Comparison of ENCODE assay signal across 25 cellular contexts in genomic region chr3:153050978-153051377, GRCh38.
DNase-seq lines count a peak whose midpoint lies in the region; ATAC-seq, FAIRE-seq and TF ChIP-seq lines count a peak whose summit lies in the region.
"Had no signal": no experiment of that assay in that cellular context is flagged by ENCODE, and none has a peak within 500 bp of the region (broad histone marks: within the 10 kb centered on the region; RNA-seq: fewer than 3 reads in every experiment).

No MANE protein-coding gene starts in this region.

- intact Hi-C loops in dorsolateral prefrontal cortex (cut with DNase I): loop anchor here in 1 of 2 donors (10.0 kb wide), 1 partner anchor 714 kb away; no protein-coding TSS in a partner anchor

- no peak overlapping the region for H2BK5ac ChIP-seq in mesenchymal stem cell (ENCODE audit: low read depth, low read length, poor library complexity, severe bottlenecking)

- H3K4me1 ChIP-seq in KMS-11 (ENCODE audit: low read depth, poor library complexity, severe bottlenecking) (peaks cover 50% of the 10 kb centered on the region), mesenchymal stem cell (ENCODE audit: control insufficient read depth, insufficient read depth, low read depth, low read length) (peaks cover 3% of the 10 kb centered on the region)
- H3K4me1 ChIP-seq: tibial nerve had no signal

- no peak overlapping the region for H4K91ac ChIP-seq in mesenchymal stem cell (ENCODE audit: low read length)

- no peak for FAIRE-seq in bronchial epithelial cell (lab: Jason Lieb, UNC)
- FAIRE-seq: A204.1, GM12891, TTC549 had no signal

- H3K36me3 ChIP-seq in KMS-11 (ENCODE audit: insufficient read depth): no peaks in the 10 kb centered on the region
- H3K36me3 ChIP-seq in bronchial epithelial cell (ENCODE audit: control insufficient read depth, insufficient read depth, low read length): no peaks in the 10 kb centered on the region
- no peaks in the 10 kb centered on the region for H3K36me3 ChIP-seq in mesenchymal stem cell (ENCODE audit: control insufficient read depth in 1 of 2, insufficient read depth in 2 of 2, low read depth in 1 of 2, low read length in 2 of 2)
- H3K36me3 ChIP-seq: tibial nerve had no signal

- no peak for TF ChIP-seq CTCF in KMS-11 (conservative IDR thresholded peaks at IDR 0.05; ENCODE audit: low read depth, low read length)
- no peak for TF ChIP-seq CTCF in bronchial epithelial cell (IDR thresholded peaks at IDR 0.05; ENCODE audit: insufficient read depth, low read length, severe bottlenecking)
- no peak for TF ChIP-seq CTCF in dorsolateral prefrontal cortex (IDR thresholded peaks at IDR 0.05 in 54 of 56, conservative IDR thresholded peaks at IDR 0.05 in 2 of 56; ENCODE audit: low read depth in 1 of 56, partially characterized antibody in 56 of 56)

- no peak overlapping the region for H4K8ac ChIP-seq in mesenchymal stem cell (ENCODE audit: low read length)

- H3K79me2 ChIP-seq in KMS-11 (ENCODE audit: insufficient read depth, low read depth): no peaks in the 10 kb centered on the region

- H3K4me3 ChIP-seq in KMS-11 (IDR thresholded peaks at IDR 0.05; ENCODE audit: insufficient read depth, low read depth, low read length): no peak overlapping the region
- no peak overlapping the region for H3K4me3 ChIP-seq in bronchial epithelial cell (ENCODE audit: low read depth, low read length)
- H3K4me3 ChIP-seq in mesenchymal stem cell (ENCODE audit: insufficient read depth in 1 of 2, low read depth in 1 of 2, low read length in 2 of 2): no peak overlapping the region
- no peak overlapping the region for H3K4me3 ChIP-seq in dorsolateral prefrontal cortex
- H3K4me3 ChIP-seq: tibial nerve had no signal

- H3K9ac ChIP-seq in KMS-11 (no peak overlapping the region), mesenchymal stem cell (ENCODE audit: low read length) (no peak overlapping the region)

- peak overlapping the region; percentile 87 for H2AK5ac ChIP-seq in mesenchymal stem cell (ENCODE audit: low read length, severe bottlenecking)

- no peak for ATAC-seq in HG02970 (IDR thresholded peaks at IDR 0.05; ENCODE audit: low FRiP score, unreplicated experiment)
- ATAC-seq: activated CD4-positive, alpha-beta T cell treated with anti-CD3 and anti-CD28 coated beads for 36 hours; activated T-cell treated with anti-CD3 and anti-CD28 coated beads, Interleukin-2, amount 50 U/mL, for 72 hours; naive thymus-derived CD8-positive, alpha-beta T cell; stimulated activated naive CD8-positive, alpha-beta T cell treated with anti-CD3 and anti-CD28 coated beads, Interleukin-15, amount 100 ng/mL, for 72 hours had no signal

- H3K14ac ChIP-seq in mesenchymal stem cell (ENCODE audit: low read length in 2 of 2): no peak overlapping the region

- H4K20me1 ChIP-seq in KMS-11 (ENCODE audit: insufficient read depth): no peaks in the 10 kb centered on the region

- peak overlapping the region; percentile 3 for H2BK15ac ChIP-seq in mesenchymal stem cell (ENCODE audit: low read depth, poor library complexity, severe bottlenecking)

- H3K27ac ChIP-seq in KMS-11 (no peak overlapping the region), mesenchymal stem cell (ENCODE audit: low read length, poor library complexity, severe bottlenecking) (peak overlapping the region; percentile 18), dorsolateral prefrontal cortex (no peak overlapping the region)

- H3K79me1 ChIP-seq in mesenchymal stem cell (replicated peaks; ENCODE audit: low read length, poor library complexity, severe bottlenecking): no peaks in the 10 kb centered on the region

- no peak overlapping the region for H2BK120ac ChIP-seq in mesenchymal stem cell (ENCODE audit: low read depth, low read length)

- peak overlapping the region; percentile 59 to 84 for H2BK12ac ChIP-seq in mesenchymal stem cell (ENCODE audit: low read length in 2 of 2)

- H2AFZ ChIP-seq in KMS-11 (ENCODE audit: low read depth): peak overlapping the region; percentile 88; the same call in 1 of the 2 replicates
- no peak overlapping the region for H2AFZ ChIP-seq in mesenchymal stem cell (ENCODE audit: low read depth, low read length)

- H3K18ac ChIP-seq in mesenchymal stem cell (ENCODE audit: low read depth in 1 of 2, low read length in 2 of 2): peak overlapping the region in 1 of 2 experiments; percentile 37

- H3K9me3 ChIP-seq in mesenchymal stem cell (ENCODE audit: control insufficient read depth, low read length): no peaks in the 10 kb centered on the region
- H3K9me3 ChIP-seq: tibial nerve had no signal

- peak overlapping the region; percentile 89; the same call in 1 of the 2 replicates for H3K4me2 ChIP-seq in KMS-11
- no peak overlapping the region for H3K4me2 ChIP-seq in mesenchymal stem cell (ENCODE audit: low read length, poor library complexity, severe bottlenecking)

- H3K27me3 ChIP-seq in KMS-11 (ENCODE audit: insufficient read depth, low read depth) (no peaks in the 10 kb centered on the region), bronchial epithelial cell (ENCODE audit: control insufficient read depth, insufficient read depth, low read length) (no peaks in the 10 kb centered on the region), mesenchymal stem cell (ENCODE audit: control insufficient read depth in 1 of 2, insufficient read depth in 1 of 2, low read length in 2 of 2) (no peaks in the 10 kb centered on the region), dorsolateral prefrontal cortex (no peaks in the 10 kb centered on the region)
- H3K27me3 ChIP-seq: tibial nerve had no signal

- H3K4ac ChIP-seq in mesenchymal stem cell (ENCODE audit: low read depth in 1 of 2, low read length in 2 of 2): peak overlapping the region in 1 of 2 experiments; percentile 89

- H3K23ac ChIP-seq in mesenchymal stem cell (ENCODE audit: low read length in 2 of 2): no peak overlapping the region

- WGBS in mesenchymal stem cell: 84% methylated on average over 6 of the region's 6 CpGs

- DNase-seq in A172 (ENCODE audit: low spot score): peak; percentile 23
- peak; percentile 40 for DNase-seq in bronchial epithelial cell (ENCODE audit: low read depth)
- no peak for DNase-seq in mesenchymal stem cell
- no peak for DNase-seq in dorsolateral prefrontal cortex
- DNase-seq in activated CD4-positive, CD25-positive, alpha-beta regulatory T cell (lab: John Stamatoyannopoulos, UW): no peak
- no peak for DNase-seq in activated T-cell treated with anti-CD3 and anti-CD28 coated beads for 4 hours
- DNase-seq: activated CD4-positive, alpha-beta T cell treated with anti-CD3 and anti-CD28 coated beads for 36 hours; activated CD8-positive, alpha-beta memory T cell treated with anti-CD3 and anti-CD28 coated beads for 24 hours; activated naive CD4-positive, alpha-beta T cell treated with anti-CD3 and anti-CD28 coated beads, Interleukin-2, amount 50 U/mL, for 16 hours; activated T-cell treated with anti-CD3 and anti-CD28 coated beads, Interleukin-2, amount 50 U/mL, for 72 hours; anterior cingulate cortex; DND-41; naive thymus-derived CD8-positive, alpha-beta T cell; NCI-H146; NCI-H2171; NCI-H524 treated with DMSO at 0.1 percent for 48 hours; retina; stimulated activated CD4-positive, alpha-beta T cell treated with anti-CD3 and anti-CD28 coated beads, Interleukin-4, amount 100 ng/mL, for 4 hours; stimulated activated naive CD8-positive, alpha-beta T cell treated with anti-CD3 and anti-CD28 coated beads, Interleukin-15, amount 100 ng/mL, for 72 hours had no signal

Comparison
In these comparisons a context has a peak if more than half of its experiments do, and no peak if none do; other contexts are left out.
1. DNase-seq: peak in A172 (single experiment) and bronchial epithelial cell (single experiment); none in mesenchymal stem cell (single experiment), dorsolateral prefrontal cortex (0 of 10), activated CD4-positive, CD25-positive, alpha-beta regulatory T cell (0 of 4) and activated T-cell treated with anti-CD3 and anti-CD28 coated beads for 4 hours (single experiment).